In the genomic region with DNA sequence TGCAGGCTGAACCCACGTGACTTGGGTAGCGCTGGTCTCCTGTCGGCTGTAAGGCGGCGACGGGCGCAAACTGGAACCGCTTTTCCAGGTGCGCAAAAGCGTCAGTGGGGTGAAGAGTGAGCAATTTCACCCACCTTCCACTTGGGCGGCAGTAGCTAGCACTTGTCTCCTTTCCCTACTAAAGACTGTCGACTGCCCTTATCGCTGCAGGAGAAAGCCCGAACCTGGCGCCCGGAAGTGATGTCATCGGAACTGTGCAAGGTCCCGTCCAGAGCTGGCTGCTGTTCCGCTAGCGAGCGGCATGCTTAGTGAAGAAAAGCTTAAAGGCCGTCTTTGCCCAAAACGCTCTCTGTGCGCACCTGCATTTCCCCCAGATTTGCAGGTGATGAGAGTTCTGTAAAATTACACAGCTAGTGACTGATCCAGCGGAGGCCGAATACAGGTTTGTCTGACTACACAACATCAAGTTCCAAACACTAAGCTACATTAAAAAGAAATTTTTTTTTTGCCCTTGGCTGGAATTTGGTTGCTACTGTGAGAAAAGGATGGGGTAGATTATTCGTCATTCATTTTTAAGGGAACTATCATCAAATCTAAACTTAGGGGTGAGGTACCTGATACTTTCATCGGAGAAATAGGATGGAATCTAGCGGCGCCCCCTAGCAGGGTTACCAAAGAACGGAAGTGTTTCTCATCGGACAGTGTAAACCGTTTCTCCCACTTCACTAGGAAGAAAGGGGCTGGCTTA, we compare ENCODE assay signal across 8 cellular contexts. TPM values are rescaled to one million over a fixed set of nuclear protein-coding genes. Genes with fewer than 3 reads are reported as not detected.
DNase-seq lines count a peak whose midpoint lies in the region; ATAC-seq, FAIRE-seq and TF ChIP-seq lines count a peak whose summit lies in the region.

A gene with protein sequence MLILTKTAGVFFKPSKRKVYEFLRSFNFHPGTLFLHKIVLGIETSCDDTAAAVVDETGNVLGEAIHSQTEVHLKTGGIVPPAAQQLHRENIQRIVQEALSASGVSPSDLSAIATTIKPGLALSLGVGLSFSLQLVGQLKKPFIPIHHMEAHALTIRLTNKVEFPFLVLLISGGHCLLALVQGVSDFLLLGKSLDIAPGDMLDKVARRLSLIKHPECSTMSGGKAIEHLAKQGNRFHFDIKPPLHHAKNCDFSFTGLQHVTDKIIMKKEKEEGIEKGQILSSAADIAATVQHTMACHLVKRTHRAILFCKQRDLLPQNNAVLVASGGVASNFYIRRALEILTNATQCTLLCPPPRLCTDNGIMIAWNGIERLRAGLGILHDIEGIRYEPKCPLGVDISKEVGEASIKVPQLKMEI (minus strand): TSS at position 242 of the 748 bp plus-strand sequence. CDS start 1,152 bp downstream, outside the sequence.

- H3K4me3 ChIP-seq in Karpas-422 (ENCODE audit: low read length) (peak within 1 kb of the TSS; percentile 97), fibroblast of lung (replicated peaks in 1 of 4; ENCODE audit: control extremely low read depth in 1 of 4, insufficient read depth in 1 of 4, low read depth in 3 of 4, low read length in 4 of 4) (peak within 1 kb of the TSS; percentile 80 to 93 (median 88))
- peak within 1 kb of the TSS; percentile 88 for H3K4me3 ChIP-seq in naive thymus-derived CD4-positive, alpha-beta T cell (ENCODE audit: low read length)

- H3K9me3 ChIP-seq in Karpas-422 (ENCODE audit: low read length) (no peaks in the 10 kb centered on the region), fibroblast of lung (ENCODE audit: control insufficient read depth, insufficient read depth, low read depth, low read length) (no peaks in the 10 kb centered on the region)
- no peaks in the 10 kb centered on the region for H3K9me3 ChIP-seq in naive thymus-derived CD4-positive, alpha-beta T cell (ENCODE audit: control insufficient read depth in 2 of 3, low read length in 3 of 3)

- peaks cover 0 to 17% (median 13%) of the 10 kb centered on the region in 5 donors for H3K36me3 Mint-ChIP-seq in naive thymus-derived CD4-positive, alpha-beta T cell
- peaks cover 12 to 18% of the 10 kb centered on the region in 2 donors for H3K36me3 Mint-ChIP-seq in stimulated activated naive B cell treated with anti-CD40 and anti-IgM and Interleukin-4, amounts not matched to agents 10 μg/mL and 1 μg/mL and 100 μg/mL, for 72 hours

- peaks cover 4 to 18% (median 9%) of the 10 kb centered on the region in 7 donors for H3K4me1 Mint-ChIP-seq in naive thymus-derived CD4-positive, alpha-beta T cell
- H3K4me1 Mint-ChIP-seq in stimulated activated naive B cell treated with anti-CD40 and anti-IgM and Interleukin-4, amounts not matched to agents 10 μg/mL and 1 μg/mL and 100 μg/mL, for 72 hours = peaks cover 4 to 11% of the 10 kb centered on the region in 2 donors

- H3K4me1 ChIP-seq in Karpas-422 (ENCODE audit: low read length) (peaks cover 20% of the 10 kb centered on the region), fibroblast of lung (ENCODE audit: control insufficient read depth, extremely low read depth, insufficient read depth, low read length) (peaks cover 7% of the 10 kb centered on the region)
- peaks cover 6 to 10% of the 10 kb centered on the region in 2 donors for H3K4me1 ChIP-seq in naive thymus-derived CD4-positive, alpha-beta T cell (ENCODE audit: control insufficient read depth in 2 of 2, insufficient read depth in 2 of 2, low read length in 2 of 2)

- H3K9ac ChIP-seq in Karpas-422 (ENCODE audit: low read length) (peak within 1 kb of the TSS; percentile 97), fibroblast of lung (ENCODE audit: insufficient read depth, low read length) (peak within 1 kb of the TSS; percentile 11)

- POLR2A ChIA-PET in naive thymus-derived CD4-positive, alpha-beta T cell (lab: Charles Lee) = interaction anchor here (0.6 to 4.9 kb wide), 19 partner anchors 9 to 1260 kb away, joined by 3 to 67 read pairs (median 8); a partner anchor contains a TSS

- no peaks in the 10 kb centered on the region for H3K9me3 Mint-ChIP-seq in naive thymus-derived CD4-positive, alpha-beta T cell
- no peaks in the 10 kb centered on the region for H3K9me3 Mint-ChIP-seq in stimulated activated naive B cell treated with anti-CD40 and anti-IgM and Interleukin-4, amounts not matched to agents 10 μg/mL and 1 μg/mL and 100 μg/mL, for 72 hours

- FAIRE-seq in RCC 7860 (lab: Jason Lieb, UNC) = peak; percentile 63

- H3K36me3 ChIP-seq in Karpas-422 (ENCODE audit: insufficient read depth, low read length) = peaks cover 13% of the 10 kb centered on the region; the same call in 1 of the 2 replicates
- peaks cover 2% of the 10 kb centered on the region for H3K36me3 ChIP-seq in fibroblast of lung (ENCODE audit: control insufficient read depth, insufficient read depth, low read length)
- peaks cover 0 to 4% (median 0%) of the 10 kb centered on the region in 3 experiments for H3K36me3 ChIP-seq in naive thymus-derived CD4-positive, alpha-beta T cell (ENCODE audit: control insufficient read depth in 2 of 3, insufficient read depth in 3 of 3, low read length in 3 of 3)

- peak within 1 kb of the TSS; percentile 94 to 98 (median 96) for H3K27ac Mint-ChIP-seq in naive thymus-derived CD4-positive, alpha-beta T cell
- peak within 1 kb of the TSS; percentile 98 for H3K27ac Mint-ChIP-seq in stimulated activated naive B cell treated with anti-CD40 and anti-IgM and Interleukin-4, amounts not matched to agents 10 μg/mL and 1 μg/mL and 100 μg/mL, for 72 hours

- CTCF ChIA-PET in naive thymus-derived CD4-positive, alpha-beta T cell (lab: Charles Lee) = interaction anchor here (0.6 to 4.0 kb wide), 17 partner anchors 9 to 1122 kb away, joined by 3 to 19 read pairs (median 4); a partner anchor contains a TSS

- no peaks in the 10 kb centered on the region for H3K9me2 ChIP-seq in Karpas-422 (replicated peaks; ENCODE audit: insufficient read depth, low read length)

- peak; percentile 93 for DNase-seq in Daoy (ENCODE audit: low read depth)
- peak; percentile 98 for DNase-seq in Karpas-422
- DNase-seq in RCC 7860 (ENCODE audit: low spot score) = peak; percentile 89
- DNase-seq in activated T-helper 1 cell treated with anti-CD3 and anti-CD28 coated beads, Interleukin-2, amount 50 U/mL, for 16 hours (ENCODE audit: low read depth in 1 of 2, low spot score in 1 of 2) = peak; percentile 80 to 81
- DNase-seq in fibroblast of lung (ENCODE audit: low read depth in 2 of 2) = peak; percentile 93 to 94
- DNase-seq in naive thymus-derived CD4-positive, alpha-beta T cell = peak; percentile 72 to 95 (median 88)
- peak; percentile 88 for DNase-seq in stimulated activated naive B cell treated with anti-CD40 and anti-IgM and Interleukin-4, amounts not matched to agents 10 μg/mL and 1 μg/mL and 100 μg/mL, for 72 hours

- ATAC-seq in GM21825 (IDR thresholded peaks at IDR 0.05; ENCODE audit: unreplicated experiment) = peak; percentile 97
- peak; percentile 95 for ATAC-seq in naive thymus-derived CD4-positive, alpha-beta T cell
- peak; percentile 97 to 98 for ATAC-seq in stimulated activated naive B cell treated with anti-CD40 and anti-IgM and Interleukin-4, amounts not matched to agents 10 μg/mL and 1 μg/mL and 100 μg/mL, for 72 hours (replicated peaks)

- H3K27me3 ChIP-seq in Karpas-422 (ENCODE audit: low read length) (no peaks in the 10 kb centered on the region), fibroblast of lung (ENCODE audit: control insufficient read depth, insufficient read depth, low read length) (no peaks in the 10 kb centered on the region)
- H3K27me3 ChIP-seq in naive thymus-derived CD4-positive, alpha-beta T cell (ENCODE audit: control insufficient read depth in 2 of 2, insufficient read depth in 2 of 2, low read length in 2 of 2) = no peaks in the 10 kb centered on the region

- H3K4me2 ChIP-seq in Karpas-422 (ENCODE audit: low read depth, low read length, poor library complexity, severe bottlenecking) (peak within 1 kb of the TSS; percentile 100), fibroblast of lung (ENCODE audit: extremely low read depth, insufficient read depth, low read length) (peak within 1 kb of the TSS; percentile 94)

- H3K4me3 Mint-ChIP-seq in naive thymus-derived CD4-positive, alpha-beta T cell = peak within 1 kb of the TSS; percentile 88 to 98 (median 94)
- peak within 1 kb of the TSS; percentile 92 to 94 for H3K4me3 Mint-ChIP-seq in stimulated activated naive B cell treated with anti-CD40 and anti-IgM and Interleukin-4, amounts not matched to agents 10 μg/mL and 1 μg/mL and 100 μg/mL, for 72 hours

- intact Hi-C loops in naive thymus-derived CD4-positive, alpha-beta T cell (cut with micrococcal nuclease) = loop anchor here (1.0 to 5.0 kb wide), 19 partner anchors 11 to 1915 kb away; a partner anchor contains a TSS

- H2AFZ ChIP-seq in Karpas-422 (ENCODE audit: low read length) = peak within 1 kb of the TSS; percentile 65
- peak within 1 kb of the TSS; percentile 85 for H2AFZ ChIP-seq in fibroblast of lung (ENCODE audit: low read length)

- H3K79me2 ChIP-seq in Karpas-422 (ENCODE audit: low read length) (peaks cover 16% of the 10 kb centered on the region), fibroblast of lung (ENCODE audit: control insufficient read depth, insufficient read depth, low read length) (no peaks in the 10 kb centered on the region)

- H3K27me3 Mint-ChIP-seq in naive thymus-derived CD4-positive, alpha-beta T cell = no peaks in the 10 kb centered on the region
- H3K27me3 Mint-ChIP-seq in stimulated activated naive B cell treated with anti-CD40 and anti-IgM and Interleukin-4, amounts not matched to agents 10 μg/mL and 1 μg/mL and 100 μg/mL, for 72 hours = no peaks in the 10 kb centered on the region

- H3K27ac ChIP-seq in Karpas-422 (ENCODE audit: low read length) (peak within 1 kb of the TSS; percentile 97), fibroblast of lung (ENCODE audit: insufficient read depth, low read length) (peak within 1 kb of the TSS; percentile 75)
- peak within 1 kb of the TSS; percentile 89 for H3K27ac ChIP-seq in naive thymus-derived CD4-positive, alpha-beta T cell (ENCODE audit: low read depth, low read length)

- peak; percentile 64 to 70 for TF ChIP-seq CTCF in fibroblast of lung (conservative IDR thresholded peaks at IDR 0.05 in 1 of 2, IDR thresholded peaks at IDR 0.05 in 1 of 2; ENCODE audit: low read depth in 1 of 2, low read length in 2 of 2)

- H4K20me1 ChIP-seq in Karpas-422 (ENCODE audit: insufficient read depth, low read depth, low read length) (no peaks in the 10 kb centered on the region), fibroblast of lung (ENCODE audit: control insufficient read depth, extremely low read depth, insufficient read depth, low read length) (no peaks in the 10 kb centered on the region)

RNA-seq across cellular contexts. Expression of the gene that starts here (rescaled TPM):
- total RNA-seq in Daoy (2014; rRNA removed; shearing (Covaris generic)) = 5.1 and 7.1 TPM in 2 replicates
- total RNA-seq in Karpas-422 (2014; rRNA removed; shearing (Covaris generic); ENCODE audit: low replicate concordance) = 1.4 and 11.0 TPM in 2 replicates
- total RNA-seq in fibroblast of lung = 6.7 and 6.9 TPM in 2 replicates
- polyA plus RNA-seq in fibroblast of lung = 6.7 and 6.9 TPM in 2 replicates
- 4.7 and 4.9 TPM in 2 replicates for polyA plus RNA-seq in fibroblast of lung (2012)
- 1.1 and 2.9 TPM in 2 replicates for polyA minus RNA-seq in fibroblast of lung (ENCODE audit: low replicate concordance)
- total RNA-seq in naive thymus-derived CD4-positive, alpha-beta T cell = 10 to 100 TPM in 2 of 5 experiments, 1 to 10 TPM in 3; 6.8 to 24.2 (median 7.2) TPM
- polyA plus RNA-seq in naive thymus-derived CD4-positive, alpha-beta T cell = 10 to 100 TPM; 16.2 to 18.2 TPM

Comparison
In these comparisons a context has a peak if more than half of its experiments do, and no peak if none do; other contexts are left out.
1. Peak in every context shown above with its lines: DNase-seq, ATAC-seq, H3K4me3 ChIP-seq and H3K27ac ChIP-seq.